Comparison of ENCODE assay signal across 14 cellular contexts in the genomic region with DNA sequence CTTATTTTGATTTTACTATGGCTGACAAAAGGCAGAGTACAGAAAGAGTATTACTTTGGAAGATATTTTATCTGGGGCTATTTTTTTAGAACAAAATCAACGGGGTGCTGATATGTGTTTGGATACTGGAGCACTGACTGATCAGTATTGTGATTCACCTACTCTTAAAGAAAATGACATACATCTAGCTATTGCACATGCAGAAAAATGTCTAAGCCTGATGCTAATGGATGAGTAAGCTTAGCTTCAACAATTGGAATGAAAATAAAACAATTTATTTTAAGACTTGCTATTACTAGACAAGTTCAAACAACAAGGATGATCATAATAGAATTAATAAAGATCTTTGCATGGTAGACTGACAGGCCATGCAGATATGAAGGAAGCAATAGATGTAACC.
DNase-seq lines count a peak whose midpoint lies in the region; ATAC-seq and TF ChIP-seq lines count a peak whose summit lies in the region.
"Had no signal": no experiment of that assay in that cellular context is flagged by ENCODE, and none has a peak within 500 bp of the region (broad histone marks: within the 10 kb centered on the region; RNA-seq: fewer than 3 reads in every experiment).

No MANE protein-coding gene starts in this region.

- no peaks in the 10 kb centered on the region for H3K27me3 ChIP-seq in foreskin keratinocyte
- H3K27me3 ChIP-seq in gastrocnemius medialis = no peaks in the 10 kb centered on the region

- H3K4me1 ChIP-seq in foreskin keratinocyte (no peaks in the 10 kb centered on the region), gastrocnemius medialis (no peaks in the 10 kb centered on the region)
- H3K4me1 ChIP-seq: BLaER1, HAP-1 had no signal

- TF ChIP-seq CTCF in epithelial cell of esophagus (IDR thresholded peaks at IDR 0.05; ENCODE audit: insufficient read depth, low read depth, low read length, missing control alignments) = no peak
- TF ChIP-seq CTCF in foreskin keratinocyte (conservative IDR thresholded peaks at IDR 0.05) = no peak
- no peak for TF ChIP-seq CTCF in gastrocnemius medialis (IDR thresholded peaks at IDR 0.05 in 4 of 5, conservative IDR thresholded peaks at IDR 0.05 in 1 of 5)

- intact Hi-C loops in gastrocnemius medialis (cut with DNase I; ENCODE audit: low total_unique reads) = no loop called here

- H3K4me3 ChIP-seq in epithelial cell of esophagus (ENCODE audit: low read length) = no peak overlapping the region
- no peak overlapping the region for H3K4me3 ChIP-seq in gastrocnemius medialis
- H3K4me3 ChIP-seq: BLaER1, HAP-1 had no signal

- ATAC-seq in foreskin keratinocyte = peak; percentile 68
- ATAC-seq in gastrocnemius medialis = no peak

- no peak for TF ChIP-seq POLR2A in gastrocnemius medialis (IDR thresholded peaks at IDR 0.05)

- in situ Hi-C loops in gastrocnemius medialis (cut with MboI; ENCODE audit: low sequenced_read_pairs in 4 of 4) = no loop called here

- H3K36me3 ChIP-seq in gastrocnemius medialis = no peaks in the 10 kb centered on the region
- H3K36me3 ChIP-seq: BLaER1, HAP-1 had no signal

- DNase-seq in EH (ENCODE audit: low read depth) = peak; percentile 14
- peak; percentile 2 for DNase-seq in HS-5 (ENCODE audit: low read depth)
- peak; percentile 59 for DNase-seq in epithelial cell of esophagus (ENCODE audit: low read depth)
- peak; percentile 32 to 66 for DNase-seq in foreskin keratinocyte
- DNase-seq in gastrocnemius medialis = no peak
- no peak for DNase-seq in activated CD4-positive, alpha-beta T cell treated with anti-CD3 and anti-CD28 coated beads, Interleukin-2, amount 50 U/mL, for 4 hours
- DNase-seq in DMS 273 (lab: John Stamatoyannopoulos, UW; ENCODE audit: unreplicated experiment) = no peak
- DNase-seq: 8988T; CD4-positive, alpha-beta memory T cell; DMS53; DND-41; GDM1 had no signal

- no peaks in the 10 kb centered on the region for H3K9me3 ChIP-seq in gastrocnemius medialis
- H3K9me3 ChIP-seq: HAP-1 had no signal

- H3K27ac ChIP-seq in foreskin keratinocyte = no peak overlapping the region
- no peak overlapping the region for H3K27ac ChIP-seq in gastrocnemius medialis
- H3K27ac ChIP-seq: BLaER1 had no signal

Comparison
In these comparisons a context has a peak if more than half of its experiments do, and no peak if none do; other contexts are left out.
1. DNase-seq: peak in EH (single experiment), HS-5 (single experiment), epithelial cell of esophagus (single experiment) and foreskin keratinocyte (2 of 2); none in gastrocnemius medialis (0 of 2), activated CD4-positive, alpha-beta T cell treated with anti-CD3 and anti-CD28 coated beads, Interleukin-2, amount 50 U/mL, for 4 hours (0 of 2) and DMS 273 (single experiment).